11 cellular contexts compared by ENCODE assay signal in the genomic region with DNA sequence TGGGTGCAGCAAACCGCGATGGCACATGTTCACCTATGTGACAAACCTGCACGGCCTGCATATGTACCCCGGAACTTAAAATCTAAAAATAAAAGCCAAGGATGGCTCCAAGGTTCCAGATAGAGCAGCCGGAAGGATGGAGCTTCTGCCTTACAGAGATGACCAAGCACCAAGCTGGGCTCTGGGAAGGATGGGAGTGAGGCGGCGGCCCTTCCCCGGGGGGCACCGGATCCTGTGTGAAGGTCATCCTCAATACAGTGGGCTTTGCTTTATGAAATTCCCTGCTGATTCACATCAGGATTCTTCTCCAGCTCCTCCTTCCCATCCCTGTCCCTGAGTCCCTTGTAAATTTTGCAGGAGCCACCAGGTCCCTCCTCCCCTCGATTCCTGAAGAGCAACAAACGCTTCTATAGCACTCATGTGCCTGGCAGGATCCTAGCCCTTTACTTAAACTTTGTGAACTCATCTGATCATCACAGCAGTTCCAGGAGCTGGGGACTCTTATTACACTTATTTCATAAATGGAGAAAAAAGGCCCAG.
"Had no signal": no experiment of that assay in that cellular context is flagged by ENCODE, and none has a peak within 500 bp of the region (broad histone marks: within the 10 kb centered on the region; RNA-seq: fewer than 3 reads in every experiment).

No MANE protein-coding gene starts in this region.

- ATAC-seq: activated naive CD8-positive, alpha-beta T cell treated with anti-CD3 and anti-CD28 coated beads, Interleukin-2, amount 50 U/mL, for 24 hours; activated T-helper 17 cell treated with anti-CD3 and anti-CD28 coated beads, Interleukin-2, amount 50 U/mL, for 72 hours; esophagus mucosa had no signal

- DNase-seq: activated CD4-positive, alpha-beta T cell treated with anti-CD3 and anti-CD28 coated beads, Interleukin-2, amount 50 U/mL, for 48 hours; activated naive CD4-positive, alpha-beta T cell treated with anti-CD3 and anti-CD28 coated beads for 36 hours; activated naive CD8-positive, alpha-beta T cell treated with anti-CD3 and anti-CD28 coated beads, Interleukin-2, amount 50 U/mL, for 24 hours; glutamatergic neuron; mammary epithelial cell; stimulated activated CD4-positive, alpha-beta T cell treated with anti-CD3 and anti-CD28 coated beads, Interleukin-4, amount 100 ng/mL, for 4 hours; stimulated activated CD8-positive, alpha-beta memory T cell treated with anti-CD3 and anti-CD28 coated beads, Interleukin-4, amount 100 ng/mL, for 48 hours; stimulated activated naive CD4-positive, alpha-beta T cell treated with Interleukin-2 at 50 U/mL for 16 hours; WERI-Rb-1 had no signal

- H3K27ac ChIP-seq: WERI-Rb-1 had no signal

- H3K36me3 ChIP-seq: WERI-Rb-1 had no signal
